In genomic region chr11:129766858-129767604, GRCh38 we compare ENCODE assay signal across 7 cellular contexts. TPM values are rescaled to one million over a fixed set of nuclear protein-coding genes. Genes with fewer than 3 reads are reported as not detected.
DNase-seq lines count a peak whose midpoint lies in the region; ATAC-seq, FAIRE-seq and TF ChIP-seq lines count a peak whose summit lies in the region.

No MANE protein-coding gene starts in this region.

- H3K4me3 ChIP-seq in DND-41 (ENCODE audit: low read depth in 1 of 2, low read length in 2 of 2) (no peak overlapping the region), HFF-Myc (replicated peaks; ENCODE audit: low read depth, low read length) (no peak overlapping the region), SJCRH30 (no peak overlapping the region), fibroblast of lung (replicated peaks in 1 of 4; ENCODE audit: control extremely low read depth in 1 of 4, insufficient read depth in 1 of 4, low read depth in 3 of 4, low read length in 4 of 4) (no peak overlapping the region)

- TF ChIP-seq POLR2A in H54 (IDR thresholded peaks at IDR 0.05; ENCODE audit: low read depth, low read length) = no peak

- no peak overlapping the region for H3K9ac ChIP-seq in DND-41 (ENCODE audit: low read depth, low read length)
- no peak overlapping the region for H3K9ac ChIP-seq in fibroblast of lung (ENCODE audit: insufficient read depth, low read length)

- H3K9me3 ChIP-seq in DND-41 (ENCODE audit: insufficient read depth, low read length, severe bottlenecking) = no peaks in the 10 kb centered on the region
- H3K9me3 ChIP-seq in SJCRH30 (replicated peaks) = no peaks in the 10 kb centered on the region
- no peaks in the 10 kb centered on the region for H3K9me3 ChIP-seq in fibroblast of lung (ENCODE audit: control insufficient read depth, insufficient read depth, low read depth, low read length)

- no peaks in the 10 kb centered on the region for H3K27me3 ChIP-seq in DND-41 (ENCODE audit: insufficient read depth, low read length, poor library complexity)
- no peaks in the 10 kb centered on the region for H3K27me3 ChIP-seq in SJCRH30
- no peaks in the 10 kb centered on the region for H3K27me3 ChIP-seq in fibroblast of lung (ENCODE audit: control insufficient read depth, insufficient read depth, low read length)

- no peaks in the 10 kb centered on the region for H3K79me2 ChIP-seq in DND-41 (ENCODE audit: insufficient read depth, low read length)
- no peaks in the 10 kb centered on the region for H3K79me2 ChIP-seq in fibroblast of lung (ENCODE audit: control insufficient read depth, insufficient read depth, low read length)

- no peak overlapping the region for H3K27ac ChIP-seq in DND-41 (ENCODE audit: low read length)
- no peak overlapping the region for H3K27ac ChIP-seq in SJCRH30
- no peak overlapping the region for H3K27ac ChIP-seq in fibroblast of lung (ENCODE audit: insufficient read depth, low read length)
- no peak overlapping the region for H3K27ac ChIP-seq in substantia nigra (ENCODE audit: low read depth, low read length, poor library complexity, severe bottlenecking)

- H2AFZ ChIP-seq in DND-41 (ENCODE audit: low read depth, low read length) (no peak overlapping the region), fibroblast of lung (ENCODE audit: low read length) (peak overlapping the region; percentile 70)

- peak; percentile 60 for TF ChIP-seq CTCF in DND-41 (IDR thresholded peaks at IDR 0.05; ENCODE audit: borderline replicate concordance, extremely low read depth, low read length, poor library complexity, severe bottlenecking)
- TF ChIP-seq CTCF in HFF-Myc (IDR thresholded peaks at IDR 0.05; ENCODE audit: low read depth, low read length, missing control alignments) = peak; percentile 60
- peak; percentile 52 to 68 for TF ChIP-seq CTCF in fibroblast of lung (conservative IDR thresholded peaks at IDR 0.05 in 1 of 2, IDR thresholded peaks at IDR 0.05 in 1 of 2; ENCODE audit: low read depth in 1 of 2, low read length in 2 of 2)

- FAIRE-seq in H54 (lab: Jason Lieb, UNC) = no peak

- ATAC-seq in DND-41 (ENCODE audit: insufficient read depth, low read depth) = peak; percentile 62; the same call in 1 of the 3 replicates
- no peak for ATAC-seq in HG02610 (IDR thresholded peaks at IDR 0.05; ENCODE audit: unreplicated experiment)

- no peak overlapping the region for H3K4me2 ChIP-seq in DND-41 (ENCODE audit: insufficient read depth, low read length)
- H3K4me2 ChIP-seq in fibroblast of lung (ENCODE audit: extremely low read depth, insufficient read depth, low read length) = no peak overlapping the region

- no peaks in the 10 kb centered on the region for H3K36me3 ChIP-seq in DND-41 (ENCODE audit: insufficient read depth, low read length)
- no peaks in the 10 kb centered on the region for H3K36me3 ChIP-seq in SJCRH30
- no peaks in the 10 kb centered on the region for H3K36me3 ChIP-seq in fibroblast of lung (ENCODE audit: control insufficient read depth, insufficient read depth, low read length)

- H3K4me1 ChIP-seq in DND-41 (ENCODE audit: insufficient read depth, low read length) (no peaks in the 10 kb centered on the region), SJCRH30 (no peaks in the 10 kb centered on the region), fibroblast of lung (ENCODE audit: control insufficient read depth, extremely low read depth, insufficient read depth, low read length) (no peaks in the 10 kb centered on the region)

- DNase-seq in DND-41 (peak; percentile 29), HFF-Myc (ENCODE audit: extremely low read depth, low read depth) (no peak), SJCRH30 (peak; percentile 17 to 39), fibroblast of lung (ENCODE audit: low read depth in 2 of 2) (peak; percentile 21 to 29), H54 (ENCODE audit: insufficient read length, low spot score) (no peak), substantia nigra (lab: John Stamatoyannopoulos, UW) (no peak)

- H4K20me1 ChIP-seq in DND-41 (ENCODE audit: insufficient read depth, low read length) = no peaks in the 10 kb centered on the region
- no peaks in the 10 kb centered on the region for H4K20me1 ChIP-seq in fibroblast of lung (ENCODE audit: control insufficient read depth, extremely low read depth, insufficient read depth, low read length)

RNA-seq across cellular contexts. Expression of gene TMEM45B, which starts 48.6 kb away (rescaled TPM):
- not detected in 2 replicates for total RNA-seq in SJCRH30 (2014; rRNA removed; shearing (Covaris generic))
- not detected in 2 replicates for total RNA-seq in fibroblast of lung
- polyA plus RNA-seq in fibroblast of lung = not detected in 2 replicates
- not detected in 2 replicates for polyA plus RNA-seq in fibroblast of lung (2012)
- polyA minus RNA-seq in fibroblast of lung (ENCODE audit: low replicate concordance) = not detected in 2 replicates

Comparison
In these comparisons a context has a peak if more than half of its experiments do, and no peak if none do; other contexts are left out.
1. DNase-seq: peak in DND-41 (single experiment), SJCRH30 (2 of 2) and fibroblast of lung (2 of 2); none in HFF-Myc (single experiment), H54 (single experiment) and substantia nigra (0 of 49).
2. Peak in every context shown above with its lines, with median percentiles within 50 percentile points of each other: CTCF ChIP-seq.